ENCODE assay signal across 23 cellular contexts in genomic region chr5:178389031-178389729, GRCh38.
DNase-seq lines count a peak whose midpoint lies in the region; ATAC-seq and TF ChIP-seq lines count a peak whose summit lies in the region.
"Had no signal": no experiment of that assay in that cellular context is flagged by ENCODE, and none has a peak within 500 bp of the region (broad histone marks: within the 10 kb centered on the region; RNA-seq: fewer than 3 reads in every experiment).

No MANE protein-coding gene starts in this region.

- peaks cover 0 to 37% (median 13%) of the 10 kb centered on the region in 6 donors for H3K4me1 ChIP-seq in spleen
- H3K4me1 ChIP-seq: ascending aorta, right lobe of liver had no signal

- H3K9me3 ChIP-seq in spleen, result no peaks in the 10 kb centered on the region
- H3K9me3 ChIP-seq: ascending aorta, left lung, right lobe of liver had no signal

- no peak for TF ChIP-seq CTCF in glutamatergic neuron (IDR thresholded peaks at IDR 0.05; ENCODE audit: partially characterized antibody, unreplicated experiment)
- TF ChIP-seq CTCF in spleen (IDR thresholded peaks at IDR 0.05 in 8 of 11, conservative IDR thresholded peaks at IDR 0.05 in 3 of 11), result no peak

- ATAC-seq in SK-N-SH treated with all-trans-retinoic acid at 6 μM for 48 hours, result no peak; the same call in 2 of the 3 replicates
- ATAC-seq: activated naive CD4-positive, alpha-beta T cell treated with anti-CD3 and anti-CD28 coated beads, Interleukin-2, amount 50 U/mL, for 72 hours; GM23338; stimulated activated naive CD8-positive, alpha-beta T cell treated with anti-CD3 and anti-CD28 coated beads, Interleukin-15, amount 100 ng/mL, for 72 hours; WTC11 had no signal

- H3K27ac Mint-ChIP-seq in glutamatergic neuron (ENCODE audit: unreplicated experiment), result peak overlapping the region; percentile 9
- H3K27ac Mint-ChIP-seq: GM23338; mesothelial cell of epicardium; naive thymus-derived CD4-positive, alpha-beta T cell; WTC11 had no signal

- peaks cover 9% of the 10 kb centered on the region for H3K27me3 Mint-ChIP-seq in glutamatergic neuron (ENCODE audit: unreplicated experiment)
- H3K27me3 Mint-ChIP-seq: stimulated activated naive CD8-positive, alpha-beta T cell treated with anti-CD3 and anti-CD28 coated beads, Interleukin-15, amount 100 ng/mL, for 72 hours had no signal

- no peak overlapping the region for H3K27ac ChIP-seq in spleen
- H3K27ac ChIP-seq: ascending aorta, epithelial cell of prostate, right lobe of liver had no signal

- peak; percentile 39 for DNase-seq in SIG-M5 treated with dmso at 0.1 percent for 504 hours (lab: John Stamatoyannopoulos, UW; ENCODE audit: unreplicated experiment)
- no peak for DNase-seq in SIG-M5 (lab: John Stamatoyannopoulos, UW)
- no peak for DNase-seq in glutamatergic neuron
- DNase-seq in spleen, result peak; percentile 72
- no peak for DNase-seq in stimulated activated CD8-positive, alpha-beta memory T cell treated with anti-CD3 and anti-CD28 coated beads, Interleukin-4, amount 100 ng/mL, for 48 hours
- no peak for DNase-seq in glomerular visceral epithelial cell (ENCODE audit: extremely low spot score)
- no peak for DNase-seq in OCI-M1 (lab: John Stamatoyannopoulos, UW)
- DNase-seq: 8988T; KG1; MV-4-11; naive thymus-derived CD4-positive, alpha-beta T cell; NCI-H510A; stimulated activated naive CD8-positive, alpha-beta T cell treated with anti-CD3 and anti-CD28 coated beads, Interleukin-15, amount 100 ng/mL, for 72 hours; T1000 had no signal

- 60 to 92% (median 71%) methylated on average over 8 of the region's 8 CpGs for WGBS in spleen, 5 donors

- no peaks in the 10 kb centered on the region for H3K36me3 ChIP-seq in spleen
- H3K36me3 ChIP-seq: ascending aorta, left lung, right lobe of liver had no signal

- intact Hi-C loops in spleen (cut with DNase I; ENCODE audit: low total_unique reads), result no loop called here

- peaks cover 0 to 27% (median 4%) of the 10 kb centered on the region in 7 donors for H3K27me3 ChIP-seq in spleen (replicated peaks in 1 of 7)
- H3K27me3 ChIP-seq: ascending aorta, right lobe of liver had no signal

- H3K4me3 Mint-ChIP-seq in glutamatergic neuron (ENCODE audit: unreplicated experiment), result peak overlapping the region; percentile 5
- H3K4me3 Mint-ChIP-seq: GM23338; mesothelial cell of epicardium; naive thymus-derived CD4-positive, alpha-beta T cell; stimulated activated naive CD8-positive, alpha-beta T cell treated with anti-CD3 and anti-CD28 coated beads, Interleukin-15, amount 100 ng/mL, for 72 hours; WTC11 had no signal

- peaks cover 44% of the 10 kb centered on the region for H3K4me1 Mint-ChIP-seq in glutamatergic neuron (ENCODE audit: low read depth, unreplicated experiment)
- H3K4me1 Mint-ChIP-seq: naive thymus-derived CD4-positive, alpha-beta T cell had no signal

- no peaks in the 10 kb centered on the region for H3K9me3 Mint-ChIP-seq in glutamatergic neuron (ENCODE audit: unreplicated experiment)
- H3K9me3 Mint-ChIP-seq: activated naive CD4-positive, alpha-beta T cell treated with anti-CD3 and anti-CD28 coated beads, Interleukin-2, amount 50 U/mL, for 72 hours; GM23338; mesothelial cell of epicardium; naive thymus-derived CD4-positive, alpha-beta T cell; stimulated activated naive CD8-positive, alpha-beta T cell treated with anti-CD3 and anti-CD28 coated beads, Interleukin-15, amount 100 ng/mL, for 72 hours; WTC11 had no signal

- no peaks in the 10 kb centered on the region for H3K36me3 Mint-ChIP-seq in glutamatergic neuron (ENCODE audit: unreplicated experiment)
- H3K36me3 Mint-ChIP-seq: activated naive CD4-positive, alpha-beta T cell treated with anti-CD3 and anti-CD28 coated beads, Interleukin-2, amount 50 U/mL, for 72 hours; mesothelial cell of epicardium; naive thymus-derived CD4-positive, alpha-beta T cell; WTC11 had no signal

- no peak overlapping the region for H3K4me3 ChIP-seq in spleen
- H3K4me3 ChIP-seq: ascending aorta, GM23338, left lung, right lobe of liver had no signal

- TF ChIP-seq POLR2A in spleen (IDR thresholded peaks at IDR 0.05), result no peak

TF ChIP-seq in SK-N-SH treated with all-trans-retinoic acid at 6 μM for 48 hours, 23 proteins besides CTCF, POLR2A, EP300 and RAD21:
- TF ChIP-seq ZFP3 (CRISPR knock-in tag; IDR thresholded peaks at IDR 0.05) (no peak), TCF4 (CRISPR knock-in tag; IDR thresholded peaks at IDR 0.05; ENCODE audit: borderline replicate concordance) (peak; percentile 74; the same call in 1 of the 2 replicates), ZNF8 (CRISPR knock-in tag; IDR thresholded peaks at IDR 0.05) (no peak), RARB (CRISPR knock-in tag; IDR thresholded peaks at IDR 0.05) (no peak), ZC3H10 (CRISPR knock-in tag; IDR thresholded peaks at IDR 0.05) (no peak)

Comparison
In these comparisons a context has a peak if more than half of its experiments do, and no peak if none do; other contexts are left out.
1. DNase-seq: peak in SIG-M5 treated with dmso at 0.1 percent for 504 hours (single experiment) and spleen (single experiment); none in SIG-M5 (single experiment), glutamatergic neuron (single experiment), stimulated activated CD8-positive, alpha-beta memory T cell treated with anti-CD3 and anti-CD28 coated beads, Interleukin-4, amount 100 ng/mL, for 48 hours (single experiment), glomerular visceral epithelial cell (single experiment) and OCI-M1 (single experiment).